9 cellular contexts compared by ENCODE assay signal in genomic region chrX:48677456-48678030, GRCh38. TPM values are rescaled to one million over a fixed set of nuclear protein-coding genes. Genes with fewer than 3 reads are reported as not detected.
A peak's percentile ranks its signal among the peaks of the same experiment; 100 is the strongest.
DNase-seq lines count a peak whose midpoint lies in the region; ATAC-seq lines count a peak whose summit lies in the region.
"Had no signal": no experiment of that assay in that cellular context is flagged by ENCODE, and none has a peak within 500 bp of the region (broad histone marks: within the 10 kb centered on the region; RNA-seq: fewer than 3 reads in every experiment).

No MANE protein-coding gene starts in this region.

- peak overlapping the region; percentile 89 for H3K4me3 ChIP-seq in iPS-20b (ENCODE audit: low read length)

- no peaks in the 10 kb centered on the region for H3K4me1 ChIP-seq in iPS-20b (ENCODE audit: insufficient read depth, low read length)

- H3K27ac ChIP-seq in iPS-20b (ENCODE audit: low read length) = no peak overlapping the region

- CTCF ChIA-PET in activated CD4-positive, alpha-beta T cell treated with anti-CD3 and anti-CD28 coated beads for 36 hours (lab: Charles Lee) = interaction anchor here (1.4 kb wide), 1 partner anchor 36 kb away, joined by 3 read pairs; no protein-coding TSS in a partner anchor
- CTCF ChIA-PET in activated CD4-positive, alpha-beta memory T cell treated with anti-CD3 and anti-CD28 coated beads for 36 hours (lab: Charles Lee) = no interaction called here

- H3K27me3 Mint-ChIP-seq in activated CD4-positive, alpha-beta T cell treated with anti-CD3 and anti-CD28 coated beads for 36 hours = no peaks in the 10 kb centered on the region
- H3K27me3 Mint-ChIP-seq in activated CD4-positive, alpha-beta memory T cell treated with anti-CD3 and anti-CD28 coated beads for 36 hours = no peaks in the 10 kb centered on the region
- H3K27me3 Mint-ChIP-seq in stimulated activated naive B cell treated with anti-CD40 and anti-IgM and Interleukin-4, amounts not matched to agents 10 μg/mL and 1 μg/mL and 100 μg/mL, for 72 hours = no peaks in the 10 kb centered on the region

- ATAC-seq in activated CD4-positive, alpha-beta T cell treated with anti-CD3 and anti-CD28 coated beads for 36 hours = no peak
- ATAC-seq in stimulated activated naive B cell treated with anti-CD40 and anti-IgM and Interleukin-4, amounts not matched to agents 10 μg/mL and 1 μg/mL and 100 μg/mL, for 72 hours (replicated peaks) = no peak
- ATAC-seq in HG02870 (IDR thresholded peaks at IDR 0.05; ENCODE audit: unreplicated experiment) = no peak

- no peaks in the 10 kb centered on the region for H3K9me3 Mint-ChIP-seq in activated CD4-positive, alpha-beta T cell treated with anti-CD3 and anti-CD28 coated beads for 36 hours (ENCODE audit: low read depth)
- no peaks in the 10 kb centered on the region for H3K9me3 Mint-ChIP-seq in activated CD4-positive, alpha-beta memory T cell treated with anti-CD3 and anti-CD28 coated beads for 36 hours
- H3K9me3 Mint-ChIP-seq in stimulated activated naive B cell treated with anti-CD40 and anti-IgM and Interleukin-4, amounts not matched to agents 10 μg/mL and 1 μg/mL and 100 μg/mL, for 72 hours = peaks cover 0 to 1% of the 10 kb centered on the region in 2 donors

- H3K9me3 ChIP-seq in iPS-20b (ENCODE audit: insufficient read depth, low read depth, low read length) = no peaks in the 10 kb centered on the region
- H3K9me3 ChIP-seq: esophagus squamous epithelium had no signal

- peak overlapping the region; percentile 90 for H3K4me3 Mint-ChIP-seq in activated CD4-positive, alpha-beta T cell treated with anti-CD3 and anti-CD28 coated beads for 36 hours
- H3K4me3 Mint-ChIP-seq in activated CD4-positive, alpha-beta memory T cell treated with anti-CD3 and anti-CD28 coated beads for 36 hours = peak overlapping the region; percentile 90
- H3K4me3 Mint-ChIP-seq in stimulated activated naive B cell treated with anti-CD40 and anti-IgM and Interleukin-4, amounts not matched to agents 10 μg/mL and 1 μg/mL and 100 μg/mL, for 72 hours = peak overlapping the region; percentile 82 to 93

- peaks cover 23% of the 10 kb centered on the region for H3K4me1 Mint-ChIP-seq in activated CD4-positive, alpha-beta T cell treated with anti-CD3 and anti-CD28 coated beads for 36 hours
- peaks cover 34% of the 10 kb centered on the region for H3K4me1 Mint-ChIP-seq in activated CD4-positive, alpha-beta memory T cell treated with anti-CD3 and anti-CD28 coated beads for 36 hours (ENCODE audit: low read depth)
- peaks cover 12 to 33% of the 10 kb centered on the region in 2 donors for H3K4me1 Mint-ChIP-seq in stimulated activated naive B cell treated with anti-CD40 and anti-IgM and Interleukin-4, amounts not matched to agents 10 μg/mL and 1 μg/mL and 100 μg/mL, for 72 hours

- H3K9ac ChIP-seq in iPS-20b (ENCODE audit: low read depth, low read length) = peak overlapping the region; percentile 83; the same call in 1 of the 2 replicates

- POLR2A ChIA-PET in activated CD4-positive, alpha-beta T cell treated with anti-CD3 and anti-CD28 coated beads for 36 hours (lab: Charles Lee) = interaction anchor here (0.6 to 1.5 kb wide), 2 partner anchors 19 to 261 kb away, joined by 4 to 8 read pairs; partner anchors contain the start of gene SUV39H1
- POLR2A ChIA-PET in activated CD4-positive, alpha-beta memory T cell treated with anti-CD3 and anti-CD28 coated beads for 36 hours (lab: Charles Lee) = no interaction called here

- H3K27me3 ChIP-seq in iPS-20b (ENCODE audit: insufficient read depth, low read length) = no peaks in the 10 kb centered on the region
- H3K27me3 ChIP-seq: esophagus squamous epithelium had no signal

- intact Hi-C loops in activated CD4-positive, alpha-beta T cell treated with anti-CD3 and anti-CD28 coated beads for 36 hours (cut with DNase I, micrococcal nuclease) = loop anchor here (2.0 to 10.0 kb wide), 3 partner anchors 213 to 280 kb away; partner anchors contain the start of genes OTUD5 (in 1 of the 2), PIM2 (in 1 of the 2) and SLC35A2 (in 1 of the 2)
- intact Hi-C loops in activated CD4-positive, alpha-beta memory T cell treated with anti-CD3 and anti-CD28 coated beads for 36 hours (cut with micrococcal nuclease) = loop anchor here (5.0 kb wide), 1 partner anchor 125 kb away; the partner anchor contains the start of gene HDAC6

- no peaks in the 10 kb centered on the region for H3K36me3 Mint-ChIP-seq in activated CD4-positive, alpha-beta T cell treated with anti-CD3 and anti-CD28 coated beads for 36 hours (ENCODE audit: low read depth)
- H3K36me3 Mint-ChIP-seq in activated CD4-positive, alpha-beta memory T cell treated with anti-CD3 and anti-CD28 coated beads for 36 hours = peaks cover 3% of the 10 kb centered on the region
- H3K36me3 Mint-ChIP-seq in stimulated activated naive B cell treated with anti-CD40 and anti-IgM and Interleukin-4, amounts not matched to agents 10 μg/mL and 1 μg/mL and 100 μg/mL, for 72 hours = peaks cover 0 to 2% of the 10 kb centered on the region in 2 donors

- peak overlapping the region; percentile 91 for H3K27ac Mint-ChIP-seq in activated CD4-positive, alpha-beta T cell treated with anti-CD3 and anti-CD28 coated beads for 36 hours
- peak overlapping the region; percentile 93 for H3K27ac Mint-ChIP-seq in activated CD4-positive, alpha-beta memory T cell treated with anti-CD3 and anti-CD28 coated beads for 36 hours
- H3K27ac Mint-ChIP-seq in stimulated activated naive B cell treated with anti-CD40 and anti-IgM and Interleukin-4, amounts not matched to agents 10 μg/mL and 1 μg/mL and 100 μg/mL, for 72 hours = peak overlapping the region; percentile 96

- DNase-seq in activated CD4-positive, alpha-beta T cell treated with anti-CD3 and anti-CD28 coated beads for 36 hours = no peak
- no peak for DNase-seq in activated CD4-positive, alpha-beta T cell treated with anti-CD3 and anti-CD28 coated beads, Interleukin-2, amount 50 U/mL, for 48 hours
- DNase-seq in activated CD4-positive, alpha-beta memory T cell treated with anti-CD3 and anti-CD28 coated beads for 36 hours = no peak
- DNase-seq in stimulated activated naive B cell treated with anti-CD40 and anti-IgM and Interleukin-4, amounts not matched to agents 10 μg/mL and 1 μg/mL and 100 μg/mL, for 72 hours = no peak
- no peak for DNase-seq in NCI-H510A (lab: John Stamatoyannopoulos, UW)
- DNase-seq in NCI-H345 (lab: John Stamatoyannopoulos, UW) = no peak
- DNase-seq: esophagus squamous epithelium had no signal

- no peaks in the 10 kb centered on the region for H3K36me3 ChIP-seq in iPS-20b (ENCODE audit: insufficient read depth, low read depth, low read length)
- H3K36me3 ChIP-seq: esophagus squamous epithelium had no signal

RNA-seq across cellular contexts. Expression of gene WAS, which starts 6.1 kb away (rescaled TPM):
- 100 to 1,000 TPM in 1 of 2 experiments, 10 to 100 TPM in 1; 85.9 to 102 TPM for total RNA-seq in activated CD4-positive, alpha-beta T cell treated with anti-CD3 and anti-CD28 coated beads for 36 hours
- total RNA-seq in activated CD4-positive, alpha-beta memory T cell treated with anti-CD3 and anti-CD28 coated beads for 36 hours = 10 to 100 TPM; 95.2 to 99.6 TPM

RNA-seq across cellular contexts. Expression of gene SUV39H1, which starts 19.0 kb away (rescaled TPM):
- total RNA-seq in activated CD4-positive, alpha-beta T cell treated with anti-CD3 and anti-CD28 coated beads for 36 hours = 10 to 100 TPM; 30.8 to 31.7 TPM
- 10 to 100 TPM; 32.3 to 35.6 TPM for total RNA-seq in activated CD4-positive, alpha-beta memory T cell treated with anti-CD3 and anti-CD28 coated beads for 36 hours
